ENCODE assay signal across 8 cellular contexts in the genomic region with DNA sequence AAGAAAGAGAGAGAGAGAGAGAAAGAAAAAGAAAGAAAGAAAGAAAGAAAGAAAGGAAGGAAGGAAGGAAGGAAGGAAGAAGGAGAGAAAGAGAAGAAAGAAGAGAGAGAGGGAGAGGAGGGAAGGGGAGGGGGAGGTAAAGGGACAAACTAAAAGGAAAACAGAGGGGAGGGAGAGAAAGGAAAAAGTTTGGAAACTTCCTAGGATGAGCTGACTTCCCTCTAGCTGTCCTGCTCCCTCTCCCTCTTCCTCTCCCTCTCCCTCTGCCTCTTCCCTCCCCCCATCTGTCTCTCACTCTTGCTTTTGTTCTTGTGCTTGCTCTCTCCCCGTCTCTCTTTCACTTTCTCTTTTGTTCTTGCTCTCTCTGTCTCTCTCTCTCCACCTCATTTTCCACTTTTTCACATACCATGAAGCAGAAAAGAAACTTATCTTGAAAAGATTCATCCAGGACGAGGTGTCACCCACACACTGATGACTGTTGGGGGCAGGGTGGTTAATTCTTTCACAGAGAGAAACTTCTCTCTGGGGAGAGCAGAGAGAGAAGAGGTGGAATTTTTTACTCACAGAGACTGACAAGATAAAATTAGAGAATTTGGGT. TPM values are rescaled to one million over a fixed set of nuclear protein-coding genes. Genes with fewer than 3 reads are reported as not detected.
A peak's percentile ranks its signal among the peaks of the same experiment; 100 is the strongest.
DNase-seq lines count a peak whose midpoint lies in the region; ATAC-seq and TF ChIP-seq lines count a peak whose summit lies in the region.

No MANE protein-coding gene starts in this region.

- peaks cover 53% of the 10 kb centered on the region for H3K4me1 Mint-ChIP-seq in activated CD8-positive, alpha-beta T cell treated with anti-CD3 and anti-CD28 coated beads, Interleukin-2, amount 10 ng/mL, durations not matched to agents 7 days and 5 days (ENCODE audit: low read depth)

- 1 to 4% (median 3%) methylated on average over 2 of the region's 2 CpGs for WGBS in spleen, 5 donors

- TF ChIP-seq CTCF in spleen (IDR thresholded peaks at IDR 0.05 in 8 of 11, conservative IDR thresholded peaks at IDR 0.05 in 3 of 11), result no peak

- peak overlapping the region; percentile 86 for H3K27ac Mint-ChIP-seq in activated CD8-positive, alpha-beta T cell treated with anti-CD3 and anti-CD28 coated beads, Interleukin-2, amount 10 ng/mL, durations not matched to agents 7 days and 5 days

- H3K27me3 Mint-ChIP-seq in activated CD8-positive, alpha-beta T cell treated with anti-CD3 and anti-CD28 coated beads, Interleukin-2, amount 10 ng/mL, durations not matched to agents 7 days and 5 days (ENCODE audit: low read depth), result no peaks in the 10 kb centered on the region

- H3K9me3 Mint-ChIP-seq in activated CD8-positive, alpha-beta T cell treated with anti-CD3 and anti-CD28 coated beads, Interleukin-2, amount 10 ng/mL, durations not matched to agents 7 days and 5 days (ENCODE audit: insufficient read depth), result no peaks in the 10 kb centered on the region

- peak overlapping the region; percentile 52 to 79 (median 72) for H3K27ac ChIP-seq in spleen

- peak overlapping the region in 4 of 8 donors; percentile 7 to 46 (median 13) for H3K4me3 ChIP-seq in spleen

- POLR2A ChIA-PET in activated CD8-positive, alpha-beta T cell treated with anti-CD3 and anti-CD28 coated beads, Interleukin-2, amount 10 ng/mL, durations not matched to agents 7 days and 5 days (lab: Charles Lee), result interaction anchor here (1.0 kb wide), 1 partner anchor 23 kb away, joined by 3 read pairs; no protein-coding TSS in a partner anchor

- DNase-seq in activated CD8-positive, alpha-beta T cell treated with anti-CD3 and anti-CD28 coated beads, Interleukin-2, amount 10 ng/mL, durations not matched to agents 7 days and 5 days, result peak; percentile 70
- DNase-seq in Right ventricle myocardium superior (no peak), spleen (no peak), NCI-H1436 (lab: John Stamatoyannopoulos, UW) (no peak), NCI-H146 treated with DMSO at 0.1 percent for 48 hours (lab: John Stamatoyannopoulos, UW; ENCODE audit: unreplicated experiment) (no peak)

- intact Hi-C loops in Right ventricle myocardium superior (cut with DNase I) (no loop called here), spleen (cut with DNase I; ENCODE audit: low total_unique reads) (no loop called here)

- H3K36me3 ChIP-seq in spleen, result no peaks in the 10 kb centered on the region

- ATAC-seq in GM19023 (IDR thresholded peaks at IDR 0.05; ENCODE audit: unreplicated experiment), result peak; percentile 53
- ATAC-seq in HG03442 (IDR thresholded peaks at IDR 0.05; ENCODE audit: unreplicated experiment), result peak; percentile 52
- peak; percentile 89 for ATAC-seq in activated CD8-positive, alpha-beta T cell treated with anti-CD3 and anti-CD28 coated beads, Interleukin-2, amount 10 ng/mL, durations not matched to agents 7 days and 5 days
- peak; percentile 85 for ATAC-seq in Right ventricle myocardium superior (ENCODE audit: poor library complexity)
- no peak for ATAC-seq in GM18517 (IDR thresholded peaks at IDR 0.05; ENCODE audit: unreplicated experiment)

- CTCF ChIA-PET in activated CD8-positive, alpha-beta T cell treated with anti-CD3 and anti-CD28 coated beads, Interleukin-2, amount 10 ng/mL, durations not matched to agents 7 days and 5 days (lab: Charles Lee), result interaction anchor here (1.2 to 2.1 kb wide), 4 partner anchors 9 to 19 kb away, joined by 3 to 4 read pairs (median 4); no protein-coding TSS in a partner anchor

- H3K4me3 Mint-ChIP-seq in activated CD8-positive, alpha-beta T cell treated with anti-CD3 and anti-CD28 coated beads, Interleukin-2, amount 10 ng/mL, durations not matched to agents 7 days and 5 days, result peak overlapping the region; percentile 59

- H3K4me1 ChIP-seq in spleen, result peaks cover 2 to 30% (median 17%) of the 10 kb centered on the region in 6 donors

- H3K27me3 ChIP-seq in spleen (replicated peaks in 1 of 7), result no peaks in the 10 kb centered on the region

- TF ChIP-seq POLR2A in spleen (IDR thresholded peaks at IDR 0.05), result no peak

- H3K9me3 ChIP-seq in spleen, result no peaks in the 10 kb centered on the region

- no peaks in the 10 kb centered on the region for H3K36me3 Mint-ChIP-seq in activated CD8-positive, alpha-beta T cell treated with anti-CD3 and anti-CD28 coated beads, Interleukin-2, amount 10 ng/mL, durations not matched to agents 7 days and 5 days (ENCODE audit: low read depth)

RNA-seq across cellular contexts. Expression of a gene that starts 56.4 kb away (rescaled TPM):
- 10 to 100 TPM; 32.6 to 33.2 TPM for total RNA-seq in activated CD8-positive, alpha-beta T cell treated with anti-CD3 and anti-CD28 coated beads, Interleukin-2, amount 10 ng/mL, durations not matched to agents 7 days and 5 days
- total RNA-seq in Right ventricle myocardium superior (50.5 TPM), spleen (100 to 1,000 TPM in 1 of 7 donors, 10 to 100 TPM in 6; 60.5 to 120 (median 75.5) TPM)
- 10 to 100 TPM; 41.2 to 65.7 (median 46.8) TPM for polyA plus RNA-seq in spleen
